1 cellular context compared by ENCODE assay signal in genomic region chr20:25526446-25526845, GRCh38.
A peak's percentile ranks its signal among the peaks of the same experiment; 100 is the strongest.
TF ChIP-seq lines count a peak whose summit lies in the region.

No MANE protein-coding gene starts in this region.

TF ChIP-seq in HepG2, 621 proteins besides CTCF, POLR2A, EP300 and RAD21 (continued from another document):
- no peak for TF ChIP-seq KLF9 (CRISPR knock-in tag; IDR thresholded peaks at IDR 0.05; ENCODE audit: low read depth)
- 0 out of 2 replicates have a peak, but pooled peaks have one; percentile 35 for TF ChIP-seq THAP8 (CRISPR knock-in tag; IDR thresholded peaks at IDR 0.05; ENCODE audit: borderline replicate concordance)
- TF ChIP-seq ZNF263 (CRISPR knock-in tag; IDR thresholded peaks at IDR 0.05) = peak; percentile 77
- no peak for TF ChIP-seq ZNF740 (CRISPR knock-in tag; IDR thresholded peaks at IDR 0.05)
- no peak for TF ChIP-seq CREB3 (CRISPR knock-in tag; IDR thresholded peaks at IDR 0.05)
- TF ChIP-seq ZNF20 (CRISPR knock-in tag; IDR thresholded peaks at IDR 0.05) = no peak
TF ChIP-seq in HepG2: peak in this region for 20.
